11 cellular contexts compared by ENCODE assay signal in the genomic region with DNA sequence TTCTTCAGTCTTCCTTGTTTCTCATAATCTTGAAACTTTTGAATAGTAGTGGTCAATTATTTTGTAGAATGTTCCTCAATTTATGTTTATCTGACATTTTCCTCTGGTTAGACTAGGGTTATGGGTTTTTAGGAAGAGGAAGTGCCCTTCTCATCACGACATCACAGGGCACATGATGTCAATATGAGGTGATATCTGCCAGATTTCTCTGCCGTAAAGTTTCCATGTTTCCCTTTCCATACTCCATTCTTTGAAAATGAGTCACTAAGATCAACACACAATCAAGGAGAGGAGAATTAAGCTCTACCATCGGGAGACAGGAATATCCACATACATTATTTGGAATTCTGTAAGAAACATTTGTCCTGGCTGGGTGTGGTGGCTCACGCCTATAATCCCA. TPM values are rescaled to one million over a fixed set of nuclear protein-coding genes. Genes with fewer than 3 reads are reported as not detected.
DNase-seq lines count a peak whose midpoint lies in the region; ATAC-seq and TF ChIP-seq lines count a peak whose summit lies in the region.
"Had no signal": no experiment of that assay in that cellular context is flagged by ENCODE, and none has a peak within 500 bp of the region (broad histone marks: within the 10 kb centered on the region; RNA-seq: fewer than 3 reads in every experiment).

No MANE protein-coding gene starts in this region.

- H3K27me3 ChIP-seq in BJ (ENCODE audit: control insufficient read depth, insufficient read depth, low read length), result no peaks in the 10 kb centered on the region
- no peaks in the 10 kb centered on the region for H3K27me3 ChIP-seq in gastrocnemius medialis

- in situ Hi-C loops in astrocyte of the cerebellum (cut with HindIII; ENCODE audit: low sequenced_read_pairs), result no loop called here
- in situ Hi-C loops in gastrocnemius medialis (cut with MboI; ENCODE audit: low sequenced_read_pairs in 4 of 4), result no loop called here

- ATAC-seq in HG03432 (IDR thresholded peaks at IDR 0.05; ENCODE audit: unreplicated experiment) (no peak), Right ventricle myocardium superior (ENCODE audit: poor library complexity) (no peak), gastrocnemius medialis (no peak), HG03442 (IDR thresholded peaks at IDR 0.05; ENCODE audit: unreplicated experiment) (no peak)
- ATAC-seq: stimulated activated naive CD8-positive, alpha-beta T cell treated with anti-CD3 and anti-CD28 coated beads, Interleukin-15, Interleukin-2, amounts not matched to agents 100 U/mL and 50 U/mL, for 24 hours had no signal

- no peaks in the 10 kb centered on the region for H3K9me3 ChIP-seq in gastrocnemius medialis

- TF ChIP-seq POLR2A in gastrocnemius medialis (IDR thresholded peaks at IDR 0.05), result no peak

- H3K27ac ChIP-seq in gastrocnemius medialis, result no peak overlapping the region

- CTCF ChIA-PET in BJ (lab: Yijun Ruan, JAX), result no interaction called here

- DNase-seq in BJ (ENCODE audit: low read depth) (peak; percentile 15), HT1080 (ENCODE audit: low read depth) (peak; percentile 76), astrocyte of the cerebellum (ENCODE audit: low read depth) (peak; percentile 20), lung microvascular endothelial cell (ENCODE audit: low read depth in 2 of 2) (peak; percentile 69 to 89), Right ventricle myocardium superior (no peak), gastrocnemius medialis (no peak)
- DNase-seq: activated CD4-positive, alpha-beta memory T cell treated with anti-CD3 and anti-CD28 coated beads for 36 hours; NCI-H2227 treated with DMSO at 0.1 percent for 48 hours; stimulated activated naive CD8-positive, alpha-beta T cell treated with anti-CD3 and anti-CD28 coated beads, Interleukin-15, Interleukin-2, amounts not matched to agents 100 U/mL and 50 U/mL, for 24 hours had no signal

- H3K4me1 ChIP-seq in gastrocnemius medialis, result no peaks in the 10 kb centered on the region

- intact Hi-C loops in Right ventricle myocardium superior (cut with DNase I), result no loop called here
- intact Hi-C loops in gastrocnemius medialis (cut with DNase I; ENCODE audit: low total_unique reads), result no loop called here

- no peaks in the 10 kb centered on the region for H3K36me3 ChIP-seq in BJ (ENCODE audit: control insufficient read depth, insufficient read depth, low read length)
- no peaks in the 10 kb centered on the region for H3K36me3 ChIP-seq in gastrocnemius medialis

- POLR2A ChIA-PET in BJ (lab: Charles Lee), result no interaction called here

- H3K4me3 ChIP-seq in BJ (ENCODE audit: low read depth, low read length), result no peak overlapping the region
- no peak overlapping the region for H3K4me3 ChIP-seq in astrocyte of the cerebellum (ENCODE audit: low read depth, low read length)
- no peak overlapping the region for H3K4me3 ChIP-seq in gastrocnemius medialis

- TF ChIP-seq CTCF in BJ (IDR thresholded peaks at IDR 0.05; ENCODE audit: insufficient read depth, low read depth, low read length) (no peak), astrocyte of the cerebellum (IDR thresholded peaks at IDR 0.05; ENCODE audit: low read depth, low read length, missing control alignments) (no peak), gastrocnemius medialis (IDR thresholded peaks at IDR 0.05 in 4 of 5, conservative IDR thresholded peaks at IDR 0.05 in 1 of 5) (no peak)

RNA-seq across cellular contexts. Expression of a gene that starts 28.4 kb away (rescaled TPM):
- polyA plus RNA-seq in BJ (2011; rRNA removed), result 7.4 and 10.8 TPM in 2 replicates
- polyA minus RNA-seq in BJ (2011; rRNA and poly(A)+ RNA removed), result 5.2 and 5.9 TPM in 2 replicates
- total RNA-seq in HT1080 (2014; rRNA removed; shearing (Covaris generic)), result 8.6 and 10.2 TPM in 2 replicates
- 10.2 and 12.1 TPM in 2 replicates for polyA plus RNA-seq in HT1080 (2015; cell fraction: cytosol; rRNA removed)
- 7.9 and 10.5 TPM in 2 replicates for polyA plus RNA-seq in HT1080 (2015; cell fraction: nucleus; rRNA removed)
- total RNA-seq in lung microvascular endothelial cell (21.1 and 22.0 TPM in 2 replicates), Right ventricle myocardium superior (2.8 TPM), gastrocnemius medialis (1 to 10 TPM; 1.1 to 3.1 (median 2.7) TPM)

RNA-seq across cellular contexts. Expression of a gene that starts 46.9 kb away (rescaled TPM):
- 5.6 and 6.9 TPM in 2 replicates for polyA plus RNA-seq in BJ (2011; rRNA removed)
- 2.8 and 3.8 TPM in 2 replicates for polyA minus RNA-seq in BJ (2011; rRNA and poly(A)+ RNA removed)
- 7.6 and 10.1 TPM in 2 replicates for total RNA-seq in HT1080 (2014; rRNA removed; shearing (Covaris generic))
- polyA plus RNA-seq in HT1080 (2015; cell fraction: cytosol; rRNA removed), result 7.6 and 9.4 TPM in 2 replicates
- 9.8 and 10.5 TPM in 2 replicates for polyA plus RNA-seq in HT1080 (2015; cell fraction: nucleus; rRNA removed)
- total RNA-seq in lung microvascular endothelial cell (7.1 and 8.9 TPM in 2 replicates), Right ventricle myocardium superior (7.8 TPM), gastrocnemius medialis (10 to 100 TPM in 1 of 4 donors, 1 to 10 TPM in 3; 2.0 to 10.9 (median 2.9) TPM)

Comparison
In these comparisons a context has a peak if more than half of its experiments do, and no peak if none do; other contexts are left out.
1. DNase-seq: peak in BJ (single experiment), HT1080 (single experiment), astrocyte of the cerebellum (single experiment) and lung microvascular endothelial cell (2 of 2); none in Right ventricle myocardium superior (single experiment) and gastrocnemius medialis (0 of 2).